1 cellular context compared by ENCODE assay signal in the genomic region with DNA sequence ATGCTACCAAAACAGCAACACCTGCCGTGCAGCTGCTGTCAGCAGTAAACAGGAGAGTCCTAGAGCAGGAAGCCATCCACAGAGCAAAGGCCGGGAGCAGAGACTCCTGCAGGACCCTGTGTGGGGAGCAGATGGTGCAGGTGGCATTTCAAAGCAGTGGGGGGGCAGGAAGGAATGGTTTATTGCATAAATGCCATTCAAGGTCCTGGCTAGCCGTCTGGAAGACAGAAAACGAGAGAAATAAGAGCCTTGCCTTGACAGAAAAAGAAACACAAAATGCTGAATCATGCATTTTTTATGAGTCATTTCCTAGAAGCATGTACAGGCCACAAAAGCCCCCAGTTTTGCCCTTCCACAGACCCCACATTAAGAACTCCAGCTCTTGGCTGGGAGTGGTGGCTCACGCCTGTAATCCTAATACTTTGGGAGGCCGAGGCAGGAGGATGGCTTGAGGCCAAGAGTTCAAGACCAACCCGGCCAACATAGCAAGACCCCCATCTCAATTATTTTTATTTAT.
A peak's percentile ranks its signal among the peaks of the same experiment; 100 is the strongest.
TF ChIP-seq lines count a peak whose summit lies in the region.

No MANE protein-coding gene starts in this region.

TF ChIP-seq in IMR-90, 13 proteins besides CTCF, POLR2A, EP300 and RAD21 (continued from another document):
- TF ChIP-seq MAZ (IDR thresholded peaks at IDR 0.05; ENCODE audit: borderline replicate concordance, low read depth, low read length) (no peak), SMC3 (IDR thresholded peaks at IDR 0.05; ENCODE audit: low read depth, low read length) (no peak), CEBPB (IDR thresholded peaks at IDR 0.05; ENCODE audit: low read depth, low read length) (peak; percentile 34; the same call in 1 of the 2 replicates), RCOR1 (IDR thresholded peaks at IDR 0.05; ENCODE audit: insufficient replicate concordance, low read length) (no peak), CHD1 (IDR thresholded peaks at IDR 0.05; ENCODE audit: low read depth, low read length) (no peak), BHLHE40 (IDR thresholded peaks at IDR 0.05; ENCODE audit: low read depth, low read length) (no peak), FOS (IDR thresholded peaks at IDR 0.05; ENCODE audit: low read depth, low read length) (peak; percentile 75)
